24 cellular contexts compared by ENCODE assay signal in genomic region chr3:46670891-46671427, GRCh38. TPM values are rescaled to one million over a fixed set of nuclear protein-coding genes. Genes with fewer than 3 reads are reported as not detected.
DNase-seq lines count a peak whose midpoint lies in the region; ATAC-seq and TF ChIP-seq lines count a peak whose summit lies in the region.
"Had no signal": no experiment of that assay in that cellular context is flagged by ENCODE, and none has a peak within 500 bp of the region (broad histone marks: within the 10 kb centered on the region; RNA-seq: fewer than 3 reads in every experiment).

No MANE protein-coding gene starts in this region.

- no peak overlapping the region for H3K56ac ChIP-seq in H9 (ENCODE audit: insufficient read length, low read depth, low read length)

- H2BK12ac ChIP-seq in H9 (ENCODE audit: insufficient read length, low read depth, low read length): no peak overlapping the region

- TF ChIP-seq RAD21 in SK-N-SH (IDR thresholded peaks at IDR 0.05; ENCODE audit: low read length): no peak

- H3K9me3 ChIP-seq in SK-N-SH: no peaks in the 10 kb centered on the region
- no peaks in the 10 kb centered on the region for H3K9me3 ChIP-seq in H9 (ENCODE audit: control insufficient read depth, low read depth, low read length)
- H3K9me3 ChIP-seq: neutrophil had no signal

- H3K27ac ChIP-seq in SK-N-SH (ENCODE audit: low read depth in 2 of 2, low read length in 1 of 2): no peak overlapping the region
- H3K27ac ChIP-seq in H9 (ENCODE audit: insufficient read length, low read depth, low read length): no peak overlapping the region
- H3K27ac ChIP-seq: 22Rv1, neutrophil had no signal

- H4K91ac ChIP-seq in H9 (ENCODE audit: insufficient read length, low read depth, low read length): no peak overlapping the region

- no peak overlapping the region for H3K4me3 Mint-ChIP-seq in H9
- no peak overlapping the region for H3K4me3 Mint-ChIP-seq in activated T-cell treated with anti-CD3 and anti-CD28 coated beads, Interleukin-2, amount 50 U/mL, for 24 hours
- H3K4me3 Mint-ChIP-seq: activated CD4-positive, alpha-beta T cell treated with anti-CD3 and anti-CD28 coated beads, Interleukin-2, amount 10 ng/mL, durations not matched to agents 7 days and 5 days had no signal

- no peak overlapping the region for H3K4ac ChIP-seq in H9 (ENCODE audit: low read depth, low read length)

- H3K23me2 ChIP-seq in H9 (ENCODE audit: insufficient read length, low read depth, low read length, poor library complexity, severe bottlenecking): no peaks in the 10 kb centered on the region

- ATAC-seq in SK-N-SH treated with all-trans-retinoic acid at 6 μM for 48 hours: no peak
- ATAC-seq in GM21360 (IDR thresholded peaks at IDR 0.05; ENCODE audit: unreplicated experiment): no peak

- no peak for TF ChIP-seq CTCF in SK-N-SH (IDR thresholded peaks at IDR 0.05)
- TF ChIP-seq CTCF in H9 (conservative IDR thresholded peaks at IDR 0.05): no peak

- H3K36me3 ChIP-seq in SK-N-SH (replicated peaks in 1 of 2; ENCODE audit: control insufficient read depth in 1 of 2, insufficient read depth in 2 of 2, low read length in 1 of 2): no peaks in the 10 kb centered on the region
- H3K36me3 ChIP-seq: neutrophil had no signal

- H3K4me3 ChIP-seq in SK-N-SH (ENCODE audit: low read depth in 2 of 2, low read length in 1 of 2): no peak overlapping the region

- H3K79me2 ChIP-seq in SK-N-SH (ENCODE audit: insufficient read depth) (no peaks in the 10 kb centered on the region), H9 (ENCODE audit: insufficient read depth, low read length) (no peaks in the 10 kb centered on the region)

- no peak overlapping the region for H2AFZ ChIP-seq in SK-N-SH (ENCODE audit: low read depth)
- H2AFZ ChIP-seq in H9 (ENCODE audit: low read length): no peak overlapping the region

- no peak overlapping the region for H3K18ac ChIP-seq in H9 (ENCODE audit: insufficient read length, low read depth, low read length)

- no peak overlapping the region for H3T11ph ChIP-seq in H9 (ENCODE audit: low read length)

- no peak overlapping the region for H4K8ac ChIP-seq in H9 (replicated peaks; ENCODE audit: insufficient read length, low read depth, low read length)

- H3K79me1 ChIP-seq in H9 (ENCODE audit: insufficient read depth, low read depth, low read length, poor library complexity, severe bottlenecking): no peaks in the 10 kb centered on the region

- DNase-seq in SK-N-SH: peak; percentile 11
- peak; percentile 21 for DNase-seq in H9
- peak; percentile 9 for DNase-seq in epidermal melanocyte (ENCODE audit: insufficient read length, low spot score)
- peak in 8 of 10 donors; percentile 0 to 65 (median 5) for DNase-seq in posterior cingulate gyrus
- DNase-seq in activated T-cell treated with anti-CD3 and anti-CD28 coated beads, Interleukin-2, amount 50 U/mL, for 24 hours: no peak
- no peak for DNase-seq in NCI-H82 (lab: John Stamatoyannopoulos, UW)
- DNase-seq: activated CD4-positive, alpha-beta T cell treated with anti-CD3 and anti-CD28 coated beads, Interleukin-2, amount 10 ng/mL, durations not matched to agents 7 days and 5 days; activated T-cell treated with anti-CD3 and anti-CD28 coated beads for 4 hours; amniotic stem cell; C1 segment of cervical spinal cord; GF-D8; kidney glomerular epithelial cell; NCI-H2029 treated with DMSO at 0.1 percent for 48 hours; NCI-H526; stimulated activated CD4-positive, alpha-beta T cell treated with anti-CD3 and anti-CD28 coated beads, Interleukin-2, amount 100 ng/mL, for 48 hours; T1000 had no signal

- H3K23ac ChIP-seq in H9 (ENCODE audit: insufficient read length, low read depth, low read length): no peak overlapping the region

- intact Hi-C loops in posterior cingulate gyrus (cut with DNase I): no loop called here

- peaks cover 2 to 7% of the 10 kb centered on the region in 2 experiments; a peak in 3 of 4 replicates for H3K4me1 Mint-ChIP-seq in H9
- H3K4me1 Mint-ChIP-seq in activated T-cell treated with anti-CD3 and anti-CD28 coated beads, Interleukin-2, amount 50 U/mL, for 24 hours (ENCODE audit: low read depth): no peaks in the 10 kb centered on the region
- H3K4me1 Mint-ChIP-seq: activated CD4-positive, alpha-beta T cell treated with anti-CD3 and anti-CD28 coated beads, Interleukin-2, amount 10 ng/mL, durations not matched to agents 7 days and 5 days had no signal

- H4K5ac ChIP-seq in H9 (ENCODE audit: insufficient read length, low read depth, low read length): no peak overlapping the region

- POLR2A ChIA-PET in SK-N-SH (lab: Yijun Ruan, JAX): no interaction called here

- H3K4me2 ChIP-seq in SK-N-SH: no peak overlapping the region
- no peak overlapping the region for H3K4me2 ChIP-seq in H9 (ENCODE audit: insufficient read depth, insufficient read length, low read length)

- no peak overlapping the region for H2BK120ac ChIP-seq in H9 (ENCODE audit: low read depth, low read length, poor library complexity, severe bottlenecking)

- TF ChIP-seq EP300 in SK-N-SH (IDR thresholded peaks at IDR 0.05; ENCODE audit: borderline replicate concordance in 1 of 2, low read depth in 1 of 2, low read length in 1 of 2): no peak

- H3K27me3 Mint-ChIP-seq in H9 (ENCODE audit: low read depth): no peaks in the 10 kb centered on the region; the same call in none of the 2 replicates
- H3K27me3 Mint-ChIP-seq in activated T-cell treated with anti-CD3 and anti-CD28 coated beads, Interleukin-2, amount 50 U/mL, for 24 hours: no peaks in the 10 kb centered on the region
- H3K27me3 Mint-ChIP-seq: activated CD4-positive, alpha-beta T cell treated with anti-CD3 and anti-CD28 coated beads, Interleukin-2, amount 10 ng/mL, durations not matched to agents 7 days and 5 days had no signal

- no peak overlapping the region for H3K14ac ChIP-seq in H9 (ENCODE audit: insufficient read depth, low read length)

- no peaks in the 10 kb centered on the region for H3K9me2 ChIP-seq in SK-N-SH

- H3K9me3 Mint-ChIP-seq in H9: no peaks in the 10 kb centered on the region
- H3K9me3 Mint-ChIP-seq in activated T-cell treated with anti-CD3 and anti-CD28 coated beads, Interleukin-2, amount 50 U/mL, for 24 hours: no peaks in the 10 kb centered on the region
- H3K9me3 Mint-ChIP-seq: activated CD4-positive, alpha-beta T cell treated with anti-CD3 and anti-CD28 coated beads, Interleukin-2, amount 10 ng/mL, durations not matched to agents 7 days and 5 days had no signal

- H2BK5ac ChIP-seq in H9 (ENCODE audit: insufficient read length, low read length): no peak overlapping the region

- no peak overlapping the region for H2BK15ac ChIP-seq in H9 (ENCODE audit: low read depth, low read length)

- no peaks in the 10 kb centered on the region for H3K27me3 ChIP-seq in SK-N-SH (ENCODE audit: insufficient read depth)
- H3K27me3 ChIP-seq in H9 (ENCODE audit: insufficient read depth, low read length): no peaks in the 10 kb centered on the region
- H3K27me3 ChIP-seq: neutrophil had no signal

- H2AK5ac ChIP-seq in H9 (ENCODE audit: insufficient read length, low read length): no peak overlapping the region

- H4K20me1 ChIP-seq in SK-N-SH (ENCODE audit: insufficient read depth) (no peaks in the 10 kb centered on the region), H9 (ENCODE audit: control insufficient read depth, insufficient read depth, insufficient read length) (no peaks in the 10 kb centered on the region)

- no peak overlapping the region for H3K9ac ChIP-seq in SK-N-SH
- H3K9ac ChIP-seq in H9 (ENCODE audit: extremely low read depth, insufficient read length, low read length): no peak overlapping the region

- no peak overlapping the region for H3K27ac Mint-ChIP-seq in H9
- H3K27ac Mint-ChIP-seq in activated T-cell treated with anti-CD3 and anti-CD28 coated beads, Interleukin-2, amount 50 U/mL, for 24 hours: no peak overlapping the region
- H3K27ac Mint-ChIP-seq: activated CD4-positive, alpha-beta T cell treated with anti-CD3 and anti-CD28 coated beads, Interleukin-2, amount 10 ng/mL, durations not matched to agents 7 days and 5 days had no signal

- CTCF ChIA-PET in SK-N-SH (lab: Yijun Ruan, JAX): interaction anchor here (1.1 to 5.4 kb wide), 3 partner anchors 182 to 239 kb away, joined by 3 to 24 read pairs (median 5); no protein-coding TSS in a partner anchor

- 33% methylated on average over 1 of the region's 4 CpGs for WGBS in SK-N-SH (ENCODE audit: low lambda C conversion rate)
- WGBS in H9 (ENCODE audit: extremely low coverage, insufficient read length, low lambda C conversion rate): no CpG with 5 or more reads among the region's 4 CpGs

- no peak overlapping the region for H2BK20ac ChIP-seq in H9 (ENCODE audit: low read depth, low read length, poor library complexity, severe bottlenecking)

- peaks cover 0 to 21% of the 10 kb centered on the region in 2 experiments; a peak in 1 of 4 replicates for H3K4me1 ChIP-seq in SK-N-SH (ENCODE audit: control insufficient read depth in 1 of 2, insufficient read depth in 2 of 2, low read depth in 1 of 2, low read length in 1 of 2)
- no peaks in the 10 kb centered on the region for H3K4me1 ChIP-seq in H9 (ENCODE audit: insufficient read depth, low read length)

- peaks cover 0 to 8% (median 0%) of the 10 kb centered on the region in 3 experiments; a peak in 2 of 7 replicates for H3K36me3 Mint-ChIP-seq in H9 (ENCODE audit: insufficient read depth in 1 of 3, low read depth in 3 of 3)
- peaks cover 5% of the 10 kb centered on the region for H3K36me3 Mint-ChIP-seq in activated T-cell treated with anti-CD3 and anti-CD28 coated beads, Interleukin-2, amount 50 U/mL, for 24 hours (ENCODE audit: low read depth)

- H3F3A ChIP-seq in SK-N-SH (replicated peaks; ENCODE audit: insufficient read depth): no peaks in the 10 kb centered on the region

TF ChIP-seq in SK-N-SH, 30 proteins besides CTCF, POLR2A, EP300 and RAD21 (continues in another document):
- TF ChIP-seq TCF12 (IDR thresholded peaks at IDR 0.05): no peak
- no peak for TF ChIP-seq YY1 (IDR thresholded peaks at IDR 0.05; ENCODE audit: low read depth)

TF ChIP-seq in SK-N-SH treated with all-trans-retinoic acid at 6 μM for 48 hours, 23 proteins besides CTCF, POLR2A, EP300 and RAD21 (continues in another document):
- no peak for TF ChIP-seq SNAI2 (CRISPR knock-in tag; IDR thresholded peaks at IDR 0.05)
- TF ChIP-seq TCF4 (CRISPR knock-in tag; IDR thresholded peaks at IDR 0.05; ENCODE audit: borderline replicate concordance): no peak

RNA-seq across cellular contexts. Expression of gene ALS2CL, which starts 22.5 kb away (rescaled TPM):
- 0.18 and 0.58 TPM in 2 replicates for polyA plus RNA-seq in SK-N-SH (2012; rRNA removed)
- polyA plus RNA-seq in SK-N-SH (2012; cell fraction: cytosol; rRNA removed): 0.03 and 0.10 TPM in 2 replicates
- 1.2 and 1.5 TPM in 2 replicates for polyA plus RNA-seq in SK-N-SH (2012; cell fraction: nucleus; rRNA removed)
- total RNA-seq in H9 (2021): 4.9 and 5.0 TPM in 2 replicates

RNA-seq across cellular contexts. Expression of gene TMIE, which starts 30.2 kb away (rescaled TPM):
- polyA plus RNA-seq in SK-N-SH (2012; rRNA removed): 0.03 and 0.10 TPM in 2 replicates
- polyA plus RNA-seq in SK-N-SH (2012; cell fraction: cytosol; rRNA removed): 0.05 TPM in 2 replicates
- polyA plus RNA-seq in SK-N-SH (2012; cell fraction: nucleus; rRNA removed): 0.04 and 0.06 TPM in 2 replicates
- 0.63 and 0.66 TPM in 2 replicates for total RNA-seq in H9 (2021)

RNA-seq across cellular contexts. Expression of gene PRSS50, which starts 46.7 kb away (rescaled TPM):
- not detected in 2 replicates for polyA plus RNA-seq in SK-N-SH (2012; rRNA removed)
- polyA plus RNA-seq in SK-N-SH (2012; cell fraction: cytosol; rRNA removed): 0.01 TPM in 1 of 2 replicates, not detected in the other
- polyA plus RNA-seq in SK-N-SH (2012; cell fraction: nucleus; rRNA removed): 0.18 and 0.32 TPM in 2 replicates
- total RNA-seq in H9 (2021): 0.24 and 0.59 TPM in 2 replicates
- total RNA-seq: activated CD4-positive, alpha-beta T cell treated with anti-CD3 and anti-CD28 coated beads, Interleukin-2, amount 10 ng/mL, durations not matched to agents 7 days and 5 days; mononuclear cell; SK-MEL-5 had no signal

RNA-seq across cellular contexts. Expression of gene FAM240A, which starts 58.6 kb away (rescaled TPM):
- polyA plus RNA-seq in SK-N-SH (2012; rRNA removed): not detected in 2 replicates
- polyA plus RNA-seq in SK-N-SH (2012; cell fraction: cytosol; rRNA removed): not detected in 2 replicates
- polyA plus RNA-seq in SK-N-SH (2012; cell fraction: nucleus; rRNA removed): not detected in 2 replicates
- total RNA-seq in H9 (2021): 0.11 TPM in 1 of 2 replicates, not detected in the other
- total RNA-seq: activated CD4-positive, alpha-beta T cell treated with anti-CD3 and anti-CD28 coated beads, Interleukin-2, amount 10 ng/mL, durations not matched to agents 7 days and 5 days; cerebellum; mononuclear cell; SK-MEL-5; temporal lobe had no signal

Comparison
In these comparisons a context has a peak if more than half of its experiments do, and no peak if none do; other contexts are left out.
1. DNase-seq: peak in SK-N-SH (single experiment), H9 (single experiment), epidermal melanocyte (single experiment) and posterior cingulate gyrus (8 of 10); none in activated T-cell treated with anti-CD3 and anti-CD28 coated beads, Interleukin-2, amount 50 U/mL, for 24 hours (single experiment) and NCI-H82 (single experiment).